In the genomic region with DNA sequence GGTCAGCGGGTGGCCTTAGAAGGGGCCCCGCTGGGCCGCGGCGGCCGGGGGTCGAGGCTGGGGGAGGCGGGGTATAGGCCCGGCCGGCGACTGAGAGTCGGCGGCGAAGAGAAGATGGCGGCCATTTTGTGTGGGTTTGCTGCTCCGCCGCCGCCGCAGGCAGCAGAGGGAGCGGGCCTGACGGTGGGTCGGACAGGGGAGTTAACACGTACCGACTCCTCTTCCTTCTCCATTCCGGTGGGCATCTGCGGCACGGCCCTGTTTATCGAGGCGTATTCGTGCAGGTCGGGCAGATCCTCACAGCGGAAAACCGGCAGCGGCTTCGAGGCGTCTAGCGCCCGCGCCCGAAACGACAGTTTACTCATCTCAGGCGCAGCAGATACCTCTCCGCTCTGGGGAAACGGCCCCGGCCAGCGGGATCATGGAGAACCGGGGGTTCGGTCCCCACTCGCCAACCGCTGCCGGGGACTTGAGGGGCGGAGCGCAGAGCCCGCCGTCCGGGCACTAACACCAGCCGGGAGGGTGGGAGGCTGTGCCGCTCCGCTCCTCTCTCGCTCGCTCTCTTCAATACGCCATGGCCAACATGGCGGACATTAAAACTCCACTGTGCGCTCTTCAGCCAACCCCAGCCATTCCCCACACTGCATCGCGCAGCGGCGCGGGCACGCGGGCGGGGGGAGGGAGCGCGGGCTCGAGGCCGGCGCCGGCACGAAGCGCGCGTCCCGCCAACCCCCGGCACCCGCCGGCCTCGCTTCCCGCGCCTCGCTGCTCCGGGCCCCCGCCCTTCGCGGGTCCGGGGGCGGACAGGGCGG, we compare ENCODE assay signal across 8 cellular contexts. TPM values are rescaled to one million over a fixed set of nuclear protein-coding genes. Genes with fewer than 3 reads are reported as not detected.
DNase-seq lines count a peak whose midpoint lies in the region; ATAC-seq and TF ChIP-seq lines count a peak whose summit lies in the region.

A gene with protein sequence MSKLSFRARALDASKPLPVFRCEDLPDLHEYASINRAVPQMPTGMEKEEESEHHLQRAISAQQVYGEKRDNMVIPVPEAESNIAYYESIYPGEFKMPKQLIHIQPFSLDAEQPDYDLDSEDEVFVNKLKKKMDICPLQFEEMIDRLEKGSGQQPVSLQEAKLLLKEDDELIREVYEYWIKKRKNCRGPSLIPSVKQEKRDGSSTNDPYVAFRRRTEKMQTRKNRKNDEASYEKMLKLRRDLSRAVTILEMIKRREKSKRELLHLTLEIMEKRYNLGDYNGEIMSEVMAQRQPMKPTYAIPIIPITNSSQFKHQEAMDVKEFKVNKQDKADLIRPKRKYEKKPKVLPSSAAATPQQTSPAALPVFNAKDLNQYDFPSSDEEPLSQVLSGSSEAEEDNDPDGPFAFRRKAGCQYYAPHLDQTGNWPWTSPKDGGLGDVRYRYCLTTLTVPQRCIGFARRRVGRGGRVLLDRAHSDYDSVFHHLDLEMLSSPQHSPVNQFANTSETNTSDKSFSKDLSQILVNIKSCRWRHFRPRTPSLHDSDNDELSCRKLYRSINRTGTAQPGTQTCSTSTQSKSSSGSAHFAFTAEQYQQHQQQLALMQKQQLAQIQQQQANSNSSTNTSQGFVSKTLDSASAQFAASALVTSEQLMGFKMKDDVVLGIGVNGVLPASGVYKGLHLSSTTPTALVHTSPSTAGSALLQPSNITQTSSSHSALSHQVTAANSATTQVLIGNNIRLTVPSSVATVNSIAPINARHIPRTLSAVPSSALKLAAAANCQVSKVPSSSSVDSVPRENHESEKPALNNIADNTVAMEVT (minus strand): TSS at position 608 of the 812 bp plus-strand sequence. CDS start 243 bp downstream, at position 365.

- TF ChIP-seq CTCF in VCaP (conservative IDR thresholded peaks at IDR 0.05) (no peak), smooth muscle cell (IDR thresholded peaks at IDR 0.05; ENCODE audit: borderline replicate concordance, insufficient read depth, poor library complexity, severe bottlenecking) (no peak)

- H3K4me1 ChIP-seq in smooth muscle cell (ENCODE audit: low read depth) = peaks cover 19% of the 10 kb centered on the region

- H3K79me2 ChIP-seq in smooth muscle cell (ENCODE audit: low read depth) = peaks cover 81% of the 10 kb centered on the region

- H3K27ac ChIP-seq in VCaP (peak within 1 kb of the TSS; percentile 100), smooth muscle cell (ENCODE audit: low read depth) (peak within 1 kb of the TSS; percentile 100)

- no peaks in the 10 kb centered on the region for H3K36me3 ChIP-seq in smooth muscle cell (ENCODE audit: low read depth)

- peaks cover 79% of the 10 kb centered on the region for H4K20me1 ChIP-seq in smooth muscle cell (ENCODE audit: low read depth)

- H3K4me3 ChIP-seq in smooth muscle cell = peak within 1 kb of the TSS; percentile 88

- no peaks in the 10 kb centered on the region for H3K27me3 ChIP-seq in smooth muscle cell (ENCODE audit: low read depth)

- no peaks in the 10 kb centered on the region for H3F3A ChIP-seq in smooth muscle cell (ENCODE audit: low read depth)

- WGBS in smooth muscle cell (ENCODE audit: low lambda C conversion rate) = under 1% methylated on average over 81 of the region's 97 CpGs

- DNase-seq in SIG-M5 treated with dmso at 0.1 percent for 504 hours (lab: John Stamatoyannopoulos, UW; ENCODE audit: unreplicated experiment) (peak; percentile 58), SIG-M5 (lab: John Stamatoyannopoulos, UW) (no peak), NCI-H2029 treated with DMSO at 0.1 percent for 48 hours (lab: John Stamatoyannopoulos, UW) (peak; percentile 15), T47D (ENCODE audit: low read depth in 1 of 2, low spot score in 1 of 2) (peak; percentile 90), iPS-NIHi11 (ENCODE audit: low spot score) (peak; percentile 94), smooth muscle cell (lab: John Stamatoyannopoulos, UW; ENCODE audit: unreplicated experiment) (peak; percentile 94)

- in situ Hi-C loops in T47D (cut with HindIII; ENCODE audit: low pct_unique_long_range_greater_than_20kb, low sequenced_read_pairs) = no loop called here

- peak; percentile 74 for ATAC-seq in HG02938 (IDR thresholded peaks at IDR 0.05; ENCODE audit: unreplicated experiment)

- no peaks in the 10 kb centered on the region for H3K9me3 ChIP-seq in smooth muscle cell (replicated peaks; ENCODE audit: low read depth)

- peak within 1 kb of the TSS; percentile 95 for H2AFZ ChIP-seq in smooth muscle cell (ENCODE audit: low read depth)

- peak within 1 kb of the TSS; percentile 100 for H3K9ac ChIP-seq in smooth muscle cell (ENCODE audit: low read depth)

- peak within 1 kb of the TSS; percentile 96 for H3K4me2 ChIP-seq in smooth muscle cell

RNA-seq across cellular contexts. Expression of the gene that starts here (rescaled TPM):
- 52.1 TPM in 2 replicates for total RNA-seq in smooth muscle cell
- polyA plus RNA-seq in smooth muscle cell = 16.3 and 19.4 TPM in 2 replicates
